Comparison of ENCODE assay signal across 9 cellular contexts in genomic region chr15:89112341-89112971, GRCh38. TPM values are rescaled to one million over a fixed set of nuclear protein-coding genes. Genes with fewer than 3 reads are reported as not detected.
DNase-seq lines count a peak whose midpoint lies in the region; ATAC-seq and TF ChIP-seq lines count a peak whose summit lies in the region.
"Had no signal": no experiment of that assay in that cellular context is flagged by ENCODE, and none has a peak within 500 bp of the region (broad histone marks: within the 10 kb centered on the region; RNA-seq: fewer than 3 reads in every experiment).

No MANE protein-coding gene starts in this region.

- H3K36me3 ChIP-seq in lung (ENCODE audit: control insufficient read depth in 2 of 2, insufficient read depth in 2 of 2, low read length in 2 of 2) (peaks cover 6 to 14% of the 10 kb centered on the region in 2 donors), WERI-Rb-1 (peaks cover 12% of the 10 kb centered on the region)

- no peaks in the 10 kb centered on the region for H3K9me3 Mint-ChIP-seq in activated T-cell treated with anti-CD3 and anti-CD28 coated beads, Interleukin-2, amount 50 U/mL, for 72 hours
- no peaks in the 10 kb centered on the region for H3K9me3 Mint-ChIP-seq in activated naive CD8-positive, alpha-beta T cell treated with anti-CD3 and anti-CD28 coated beads, Interleukin-2, amount 10 ng/mL, durations not matched to agents 7 days and 5 days
- H3K9me3 Mint-ChIP-seq: neural crest cell had no signal

- peaks cover 11 to 41% of the 10 kb centered on the region in 2 donors for H3K4me1 ChIP-seq in lung (ENCODE audit: control insufficient read depth in 2 of 2, insufficient read depth in 2 of 2, low read length in 2 of 2)

- no peaks in the 10 kb centered on the region for H3K27me3 ChIP-seq in lung (ENCODE audit: control insufficient read depth, insufficient read depth)
- no peaks in the 10 kb centered on the region for H3K27me3 ChIP-seq in WERI-Rb-1 (ENCODE audit: insufficient read depth, low read depth, severe bottlenecking)

- TF ChIP-seq CTCF in lung (IDR thresholded peaks at IDR 0.05; ENCODE audit: control extremely low read depth, extremely low read depth) = no peak
- no peak for TF ChIP-seq CTCF in WERI-Rb-1 (IDR thresholded peaks at IDR 0.05; ENCODE audit: low read depth, low read length)

- 63 to 79% methylated on average over 1 of the region's 1 CpG for WGBS in lung, 2 donors

- H3K36me3 Mint-ChIP-seq in activated T-cell treated with anti-CD3 and anti-CD28 coated beads, Interleukin-2, amount 50 U/mL, for 72 hours (ENCODE audit: insufficient read depth in 2 of 2) = peaks cover 2 to 3% of the 10 kb centered on the region in 2 donors
- peaks cover 12% of the 10 kb centered on the region for H3K36me3 Mint-ChIP-seq in activated naive CD8-positive, alpha-beta T cell treated with anti-CD3 and anti-CD28 coated beads, Interleukin-2, amount 10 ng/mL, durations not matched to agents 7 days and 5 days

- H3K4me3 Mint-ChIP-seq in activated T-cell treated with anti-CD3 and anti-CD28 coated beads, Interleukin-2, amount 50 U/mL, for 72 hours = no peak overlapping the region
- H3K4me3 Mint-ChIP-seq in activated naive CD8-positive, alpha-beta T cell treated with anti-CD3 and anti-CD28 coated beads, Interleukin-2, amount 10 ng/mL, durations not matched to agents 7 days and 5 days = no peak overlapping the region
- H3K4me3 Mint-ChIP-seq: neural crest cell had no signal

- ATAC-seq in activated T-cell treated with anti-CD3 and anti-CD28 coated beads, Interleukin-2, amount 50 U/mL, for 72 hours (replicated peaks in 1 of 2) = peak; percentile 50 to 75
- peak; percentile 74 for ATAC-seq in HG03060 (IDR thresholded peaks at IDR 0.05; ENCODE audit: low read depth, unreplicated experiment)
- ATAC-seq in activated naive CD8-positive, alpha-beta T cell treated with anti-CD3 and anti-CD28 coated beads, Interleukin-2, amount 10 ng/mL, durations not matched to agents 7 days and 5 days (ENCODE audit: low read depth) = peak; percentile 33
- no peak for ATAC-seq in lung (ENCODE audit: insufficient read depth, low FRiP score)

- H3K27me3 Mint-ChIP-seq in activated T-cell treated with anti-CD3 and anti-CD28 coated beads, Interleukin-2, amount 50 U/mL, for 72 hours (ENCODE audit: low read depth) = no peaks in the 10 kb centered on the region
- no peaks in the 10 kb centered on the region for H3K27me3 Mint-ChIP-seq in activated naive CD8-positive, alpha-beta T cell treated with anti-CD3 and anti-CD28 coated beads, Interleukin-2, amount 10 ng/mL, durations not matched to agents 7 days and 5 days

- peaks cover 8% of the 10 kb centered on the region for H3K4me1 Mint-ChIP-seq in activated T-cell treated with anti-CD3 and anti-CD28 coated beads, Interleukin-2, amount 50 U/mL, for 72 hours (ENCODE audit: low read depth)
- H3K4me1 Mint-ChIP-seq in activated naive CD8-positive, alpha-beta T cell treated with anti-CD3 and anti-CD28 coated beads, Interleukin-2, amount 10 ng/mL, durations not matched to agents 7 days and 5 days = peaks cover 14% of the 10 kb centered on the region

- DNase-seq in activated T-cell treated with anti-CD3 and anti-CD28 coated beads, Interleukin-2, amount 50 U/mL, for 72 hours = no peak
- DNase-seq in activated T-cell treated with anti-CD3 and anti-CD28 coated beads, Interleukin-2, amount 50 U/mL, for 48 hours = no peak
- no peak for DNase-seq in activated naive CD8-positive, alpha-beta T cell treated with anti-CD3 and anti-CD28 coated beads, Interleukin-2, amount 10 ng/mL, durations not matched to agents 7 days and 5 days
- DNase-seq in lung (ENCODE audit: low spot score) (no peak), NCI-H1092 (lab: John Stamatoyannopoulos, UW) (no peak), WERI-Rb-1 (no peak), putamen (ENCODE audit: low spot score) (no peak)

- H3K4me3 ChIP-seq in lung (no peak overlapping the region), WERI-Rb-1 (ENCODE audit: low read depth, low read length) (no peak overlapping the region)

- POLR2A ChIA-PET in activated naive CD8-positive, alpha-beta T cell treated with anti-CD3 and anti-CD28 coated beads, Interleukin-2, amount 10 ng/mL, durations not matched to agents 7 days and 5 days (lab: Charles Lee) = no interaction called here

- H3K27ac ChIP-seq in lung (ENCODE audit: low read depth in 1 of 2, low read length in 1 of 2) (peak overlapping the region; percentile 34 to 65), WERI-Rb-1 (no peak overlapping the region)

- H3K27ac Mint-ChIP-seq in activated T-cell treated with anti-CD3 and anti-CD28 coated beads, Interleukin-2, amount 50 U/mL, for 72 hours = no peak overlapping the region
- H3K27ac Mint-ChIP-seq in activated naive CD8-positive, alpha-beta T cell treated with anti-CD3 and anti-CD28 coated beads, Interleukin-2, amount 10 ng/mL, durations not matched to agents 7 days and 5 days = no peak overlapping the region

- H3K9me3 ChIP-seq in lung (ENCODE audit: control insufficient read depth in 2 of 2, insufficient read depth in 1 of 2, low read length in 1 of 2) = peaks cover 0 to 1% of the 10 kb centered on the region in 2 donors
- no peaks in the 10 kb centered on the region for H3K9me3 ChIP-seq in WERI-Rb-1 (ENCODE audit: severe bottlenecking)

RNA-seq across cellular contexts. Expression of gene ABHD2, which starts 24.2 kb away (rescaled TPM):
- total RNA-seq in activated T-cell treated with anti-CD3 and anti-CD28 coated beads, Interleukin-2, amount 50 U/mL, for 72 hours = 10 to 100 TPM; 36.8 to 44.1 TPM
- total RNA-seq in activated naive CD8-positive, alpha-beta T cell treated with anti-CD3 and anti-CD28 coated beads, Interleukin-2, amount 10 ng/mL, durations not matched to agents 7 days and 5 days = 10 to 100 TPM; 54.1 to 62.8 TPM
- total RNA-seq in lung = 100 to 1,000 TPM in 1 of 2 donors, 10 to 100 TPM in 1; 77.2 to 200 TPM
- polyA plus RNA-seq in lung = 10 to 100 TPM; 11.7 to 41.5 TPM
